In genomic region chr5:37725185-37725584, GRCh38 we compare ENCODE assay signal across 21 cellular contexts.
A peak's percentile ranks its signal among the peaks of the same experiment; 100 is the strongest.
DNase-seq lines count a peak whose midpoint lies in the region; TF ChIP-seq lines count a peak whose summit lies in the region.
"Had no signal": no experiment of that assay in that cellular context is flagged by ENCODE, and none has a peak within 500 bp of the region (broad histone marks: within the 10 kb centered on the region; RNA-seq: fewer than 3 reads in every experiment).

No MANE protein-coding gene starts in this region.

- H3K36me3 ChIP-seq in ACC112 (ENCODE audit: insufficient read depth, low read length) (peaks cover 4% of the 10 kb centered on the region; the same call in 1 of the 2 replicates), Loucy (ENCODE audit: insufficient read depth, low read length) (peaks cover 14% of the 10 kb centered on the region; the same call in 1 of the 2 replicates), liver (ENCODE audit: control insufficient read depth in 4 of 4, insufficient read depth in 3 of 4, low read depth in 1 of 4, low read length in 3 of 4) (peaks cover 3 to 11% (median 7%) of the 10 kb centered on the region in 4 donors), skeletal muscle satellite cell (ENCODE audit: insufficient read depth, low read length) (peaks cover 12% of the 10 kb centered on the region), left ventricle myocardium inferior (peaks cover 64% of the 10 kb centered on the region)

- no peak for DNase-seq in NCI-H1417 (lab: John Stamatoyannopoulos, UW)
- no peak for DNase-seq in left ventricle myocardium inferior
- no peak for DNase-seq in NCI-H82 treated with DMSO at 0.1 percent for 48 hours (lab: John Stamatoyannopoulos, UW; ENCODE audit: unreplicated experiment)
- DNase-seq: Calu3, DMS79 treated with DMSO at 0.1 percent for 48 hours, GF-D8, Karpas-422, NCI-H1092 treated with DMSO at 0.1 percent for 48 hours, NCI-H1436 treated with DMSO at 0.1 percent for 48 hours, NCI-H187 treated with DMSO at 0.1 percent for 48 hours, NCI-H2171 treated with DMSO at 0.1 percent for 48 hours, NCI-H345, NCI-H510A treated with DMSO at 0.1 percent for 48 hours, RPMI8226, SHP77, SW 1271 had no signal

- H3K9me2 ChIP-seq in Loucy (replicated peaks; ENCODE audit: low read depth, low read length): no peaks in the 10 kb centered on the region

- H3F3A ChIP-seq in Loucy (ENCODE audit: low read depth): peaks cover 7% of the 10 kb centered on the region; the same call in 1 of the 2 replicates

- no peak for TF ChIP-seq RAD21 in liver (IDR thresholded peaks at IDR 0.05)

- H3K4me3 ChIP-seq in ACC112 (ENCODE audit: low read depth, low read length) (no peak overlapping the region), Loucy (ENCODE audit: low read length, poor library complexity, severe bottlenecking) (no peak overlapping the region), liver (ENCODE audit: low read depth in 1 of 3, low read length in 3 of 3) (no peak overlapping the region), skeletal muscle satellite cell (ENCODE audit: low read length) (no peak overlapping the region), left ventricle myocardium inferior (no peak overlapping the region)
- H3K4me3 ChIP-seq: A549 had no signal

- H3K9me3 ChIP-seq in Loucy (ENCODE audit: insufficient read depth, low read depth, low read length): no peaks in the 10 kb centered on the region
- no peaks in the 10 kb centered on the region for H3K9me3 ChIP-seq in liver (ENCODE audit: control insufficient read depth in 4 of 4, low read length in 3 of 4)
- H3K9me3 ChIP-seq in skeletal muscle satellite cell (replicated peaks; ENCODE audit: low read length): no peaks in the 10 kb centered on the region
- H3K9me3 ChIP-seq in left ventricle myocardium inferior (replicated peaks): no peaks in the 10 kb centered on the region
- H3K9me3 ChIP-seq: A549 had no signal

- H3K27ac ChIP-seq in ACC112 (ENCODE audit: low read depth, low read length) (peak overlapping the region; percentile 84), liver (ENCODE audit: low read depth in 1 of 2, low read length in 2 of 2) (no peak overlapping the region), left ventricle myocardium inferior (replicated peaks) (no peak overlapping the region)
- H3K27ac ChIP-seq: A549 had no signal

- no peak for TF ChIP-seq CTCF in Loucy (conservative IDR thresholded peaks at IDR 0.05; ENCODE audit: low read length)
- TF ChIP-seq CTCF in liver (IDR thresholded peaks at IDR 0.05; ENCODE audit: low read depth, low read length, missing input control): no peak
- no peak for TF ChIP-seq CTCF in left ventricle myocardium inferior (IDR thresholded peaks at IDR 0.05; ENCODE audit: borderline replicate concordance)

- no peaks in the 10 kb centered on the region for H3K79me2 ChIP-seq in ACC112 (ENCODE audit: control insufficient read depth, insufficient read depth, low read length, unreplicated experiment)
- H3K79me2 ChIP-seq in Loucy (ENCODE audit: insufficient read depth, low read length): no peaks in the 10 kb centered on the region

- H2AFZ ChIP-seq in ACC112 (ENCODE audit: low read length, unreplicated experiment): no peak overlapping the region
- no peak overlapping the region for H2AFZ ChIP-seq in Loucy (ENCODE audit: low read length)

- WGBS in liver: 70% methylated on average over 2 of the region's 2 CpGs

- H3K4me2 ChIP-seq in Loucy (ENCODE audit: low read depth, low read length, poor library complexity, severe bottlenecking) (peak overlapping the region; percentile 70), skeletal muscle satellite cell (ENCODE audit: low read length) (peak overlapping the region; percentile 15)
- H3K4me2 ChIP-seq: A549 had no signal

- intact Hi-C loops in left ventricle myocardium inferior (cut with micrococcal nuclease): no loop called here

- H3K27me3 ChIP-seq in ACC112 (ENCODE audit: insufficient read depth, low read length): no peaks in the 10 kb centered on the region
- H3K27me3 ChIP-seq in Loucy (ENCODE audit: insufficient read depth, low read length, poor library complexity, severe bottlenecking): no peaks in the 10 kb centered on the region
- no peaks in the 10 kb centered on the region for H3K27me3 ChIP-seq in liver (ENCODE audit: control insufficient read depth in 4 of 4, insufficient read depth in 4 of 4, low read length in 3 of 4)
- H3K27me3 ChIP-seq in skeletal muscle satellite cell (ENCODE audit: control insufficient read depth, insufficient read depth, low read length): no peaks in the 10 kb centered on the region
- no peaks in the 10 kb centered on the region for H3K27me3 ChIP-seq in left ventricle myocardium inferior (ENCODE audit: low read depth)

- H3K4me1 ChIP-seq in ACC112 (ENCODE audit: control insufficient read depth, insufficient read depth, low read length, unreplicated experiment): peaks cover 45% of the 10 kb centered on the region
- H3K4me1 ChIP-seq in Loucy (ENCODE audit: insufficient read depth, low read length, poor library complexity, severe bottlenecking): peaks cover 52% of the 10 kb centered on the region
- H3K4me1 ChIP-seq in liver (ENCODE audit: control insufficient read depth in 4 of 4, insufficient read depth in 4 of 4, low read length in 3 of 4): no peaks in the 10 kb centered on the region
- peaks cover 49% of the 10 kb centered on the region for H3K4me1 ChIP-seq in skeletal muscle satellite cell (ENCODE audit: control insufficient read depth, insufficient read depth, low read length)
- no peaks in the 10 kb centered on the region for H3K4me1 ChIP-seq in left ventricle myocardium inferior

- H3K9ac ChIP-seq in Loucy (ENCODE audit: low read depth, low read length, poor library complexity, severe bottlenecking): no peak overlapping the region
- no peak overlapping the region for H3K9ac ChIP-seq in liver (ENCODE audit: low read depth in 1 of 2, low read length in 2 of 2)
- H3K9ac ChIP-seq in skeletal muscle satellite cell (ENCODE audit: low read depth, low read length): peak overlapping the region; percentile 25

- H4K20me1 ChIP-seq in Loucy (ENCODE audit: insufficient read depth, low read length, poor library complexity, severe bottlenecking): no peaks in the 10 kb centered on the region

TF ChIP-seq in liver, 16 proteins besides CTCF, POLR2A, EP300 and RAD21:
- TF ChIP-seq HNF4A (conservative IDR thresholded peaks at IDR 0.05) (peak; percentile 29 to 57), GABPA (IDR thresholded peaks at IDR 0.05 in 1 of 2, conservative IDR thresholded peaks at IDR 0.05 in 1 of 2) (no peak), HNF4G (IDR thresholded peaks at IDR 0.05) (no peak), NR2F2 (IDR thresholded peaks at IDR 0.05) (no peak)
TF ChIP-seq in liver: peak in this region for 1.
